In the genomic region with DNA sequence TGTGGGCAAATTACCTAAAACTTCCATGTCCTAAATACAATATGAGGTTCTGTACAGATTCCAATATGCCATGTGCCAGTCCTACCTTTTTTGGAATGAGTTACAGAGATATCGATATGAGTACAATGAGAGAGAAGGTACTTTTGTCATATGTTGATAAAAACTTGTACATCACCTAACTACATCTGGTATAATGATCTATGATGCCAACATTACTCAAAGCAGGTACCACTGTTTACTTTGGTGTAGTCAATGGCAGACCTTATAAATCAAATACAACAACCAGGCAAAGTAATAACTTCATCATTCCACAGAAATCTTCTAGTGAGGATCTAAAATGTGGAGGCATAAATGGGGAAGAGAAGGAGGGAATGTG, we compare ENCODE assay signal across 1 cellular context.
TF ChIP-seq lines count a peak whose summit lies in the region.

No MANE protein-coding gene starts in this region.

TF ChIP-seq in endothelial cell of umbilical vein, 7 proteins besides CTCF, POLR2A, EP300 and RAD21:
- TF ChIP-seq JUN (IDR thresholded peaks at IDR 0.05; ENCODE audit: borderline replicate concordance, insufficient read depth, insufficient read length, low read depth) (no peak), GATA2 (IDR thresholded peaks at IDR 0.05; ENCODE audit: insufficient read depth, insufficient read length, low read depth, low read length) (no peak), FOS (IDR thresholded peaks at IDR 0.05; ENCODE audit: borderline replicate concordance, insufficient read depth, low read length) (no peak), EZH2 (IDR thresholded peaks at IDR 0.05; ENCODE audit: borderline replicate concordance, low read depth, low read length, severe bottlenecking) (no peak), MYC (IDR thresholded peaks at IDR 0.05; ENCODE audit: low read depth, low read length) (no peak), POLR2AphosphoS5 (IDR thresholded peaks at IDR 0.05; ENCODE audit: insufficient read depth, low read depth, low read length) (no peak)
- TF ChIP-seq, protein P1, sequence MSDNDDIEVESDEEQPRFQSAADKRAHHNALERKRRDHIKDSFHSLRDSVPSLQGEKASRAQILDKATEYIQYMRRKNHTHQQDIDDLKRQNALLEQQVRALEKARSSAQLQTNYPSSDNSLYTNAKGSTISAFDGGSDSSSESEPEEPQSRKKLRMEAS (IDR thresholded peaks at IDR 0.05; ENCODE audit: insufficient read depth, insufficient read length), result no peak
